In genomic region chr2:239895116-239895515, GRCh38 we compare ENCODE assay signal across 24 cellular contexts.
"Had no signal": no experiment of that assay in that cellular context is flagged by ENCODE, and none has a peak within 500 bp of the region (broad histone marks: within the 10 kb centered on the region; RNA-seq: fewer than 3 reads in every experiment).

No MANE protein-coding gene starts in this region.

- ATAC-seq: activated CD8-positive, alpha-beta T cell treated with anti-CD3 and anti-CD28 coated beads, Interleukin-2, amount 10 ng/mL, durations not matched to agents 7 days and 5 days; activated naive CD8-positive, alpha-beta T cell treated with anti-CD3 and anti-CD28 coated beads, Interleukin-2, amount 50 U/mL, for 24 hours; T-cell had no signal

- H3K36me3 ChIP-seq: left lung, tibial nerve, uterus, WERI-Rb-1 had no signal

- H3K27ac Mint-ChIP-seq: activated CD8-positive, alpha-beta T cell treated with anti-CD3 and anti-CD28 coated beads, Interleukin-2, amount 10 ng/mL, durations not matched to agents 7 days and 5 days; activated naive CD4-positive, alpha-beta T cell treated with anti-CD3 and anti-CD28 coated beads, Interleukin-2, amount 10 ng/mL, durations not matched to agents 7 days and 5 days; activated naive CD8-positive, alpha-beta T cell treated with anti-CD3 and anti-CD28 coated beads, Interleukin-2, amount 50 U/mL, for 24 hours; immature natural killer cell; progenitor cell of endocrine pancreas; stimulated activated naive CD8-positive, alpha-beta T cell treated with anti-CD3 and anti-CD28 coated beads, Interleukin-15, Interleukin-2, amounts not matched to agents 100 ng/mL and 50 ng/mL, for 24 hours; T-cell; T-helper 2 cell treated with Interferon-gamma antibody and Interleukin-4, amounts not matched to agents 5 μg/mL and 100 μg/mL, for 36 hours had no signal

- DNase-seq: activated CD4-positive, alpha-beta T cell treated with anti-CD3 and anti-CD28 coated beads, Interleukin-2, amount 50 U/mL, for 1 hour; activated CD4-positive, CD25-positive, alpha-beta regulatory T cell treated with anti-CD3 and anti-CD28 coated beads, Interleukin-2, amount 50 U/mL, for 72 hours; activated CD8-positive, alpha-beta T cell treated with anti-CD3 and anti-CD28 coated beads, Interleukin-2, amount 10 ng/mL, durations not matched to agents 7 days and 5 days; activated naive CD4-positive, alpha-beta T cell treated with anti-CD3 and anti-CD28 coated beads, Interleukin-2, amount 10 ng/mL, durations not matched to agents 7 days and 5 days; activated naive CD8-positive, alpha-beta T cell treated with anti-CD3 and anti-CD28 coated beads, Interleukin-2, amount 50 U/mL, for 24 hours; dermis blood vessel endothelial cell; effector memory CD4-positive, alpha-beta T cell; glutamatergic neuron; immature natural killer cell; kidney glomerular epithelial cell; left lung; naive thymus-derived CD4-positive, alpha-beta T cell; retina; stimulated activated CD4-positive, alpha-beta T cell treated with anti-CD3 and anti-CD28 coated beads, Interleukin-4, amount 100 ng/mL, for 24 hours; uterus; WERI-Rb-1 had no signal

- H3K79me2 ChIP-seq: hepatocyte had no signal

- H3K9me3 Mint-ChIP-seq: activated naive CD4-positive, alpha-beta T cell treated with anti-CD3 and anti-CD28 coated beads, Interleukin-2, amount 10 ng/mL, durations not matched to agents 7 days and 5 days; activated naive CD8-positive, alpha-beta T cell treated with anti-CD3 and anti-CD28 coated beads, Interleukin-2, amount 50 U/mL, for 24 hours; neural crest cell; stimulated activated naive CD8-positive, alpha-beta T cell treated with anti-CD3 and anti-CD28 coated beads, Interleukin-15, Interleukin-2, amounts not matched to agents 100 ng/mL and 50 ng/mL, for 24 hours; T-cell; T-helper 2 cell treated with Interferon-gamma antibody and Interleukin-4, amounts not matched to agents 5 μg/mL and 100 μg/mL, for 36 hours had no signal

- H3K9me3 ChIP-seq: left lung, tibial nerve, uterus had no signal

- H3K27ac ChIP-seq: hepatocyte, tibial nerve, uterus, WERI-Rb-1 had no signal

- H3K4me1 Mint-ChIP-seq: activated naive CD4-positive, alpha-beta T cell treated with anti-CD3 and anti-CD28 coated beads, Interleukin-2, amount 10 ng/mL, durations not matched to agents 7 days and 5 days; activated naive CD8-positive, alpha-beta T cell treated with anti-CD3 and anti-CD28 coated beads, Interleukin-2, amount 50 U/mL, for 24 hours; neural crest cell; T-cell had no signal

- H3K4me3 Mint-ChIP-seq: activated CD8-positive, alpha-beta T cell treated with anti-CD3 and anti-CD28 coated beads, Interleukin-2, amount 10 ng/mL, durations not matched to agents 7 days and 5 days; activated naive CD4-positive, alpha-beta T cell treated with anti-CD3 and anti-CD28 coated beads, Interleukin-2, amount 10 ng/mL, durations not matched to agents 7 days and 5 days; activated naive CD8-positive, alpha-beta T cell treated with anti-CD3 and anti-CD28 coated beads, Interleukin-2, amount 50 U/mL, for 24 hours; immature natural killer cell; naive thymus-derived CD4-positive, alpha-beta T cell; neural crest cell; stimulated activated naive CD8-positive, alpha-beta T cell treated with anti-CD3 and anti-CD28 coated beads, Interleukin-15, Interleukin-2, amounts not matched to agents 100 ng/mL and 50 ng/mL, for 24 hours; T-cell; T-helper 2 cell treated with Interferon-gamma antibody and Interleukin-4, amounts not matched to agents 5 μg/mL and 100 μg/mL, for 36 hours had no signal

- H2AFZ ChIP-seq: hepatocyte had no signal

- H3K36me3 Mint-ChIP-seq: activated naive CD4-positive, alpha-beta T cell treated with anti-CD3 and anti-CD28 coated beads, Interleukin-2, amount 10 ng/mL, durations not matched to agents 7 days and 5 days; immature natural killer cell; T-cell had no signal

- H3K4me2 ChIP-seq: hepatocyte had no signal

- H3K4me1 ChIP-seq: tibial nerve, uterus had no signal

- H3K4me3 ChIP-seq: hepatocyte, left lung, lung, tibial nerve, uterus had no signal

- H3K27me3 ChIP-seq: uterus had no signal
